ENCODE assay signal across 9 cellular contexts in genomic region chr19:46748325-46749109, GRCh38. TPM values are rescaled to one million over a fixed set of nuclear protein-coding genes. Genes with fewer than 3 reads are reported as not detected.
A peak's percentile ranks its signal among the peaks of the same experiment; 100 is the strongest.
DNase-seq lines count a peak whose midpoint lies in the region; ATAC-seq, FAIRE-seq and TF ChIP-seq lines count a peak whose summit lies in the region.
"Had no signal": no experiment of that assay in that cellular context is flagged by ENCODE, and none has a peak within 500 bp of the region (broad histone marks: within the 10 kb centered on the region; RNA-seq: fewer than 3 reads in every experiment).

No MANE protein-coding gene starts in this region.

- FAIRE-seq in GM12892 (lab: Jason Lieb, UNC), result peak; percentile 53
- FAIRE-seq: endometrium had no signal

- ATAC-seq in activated CD8-positive, alpha-beta T cell treated with anti-CD3 and anti-CD28 coated beads for 36 hours, result no peak
- ATAC-seq in thoracic aorta (ENCODE audit: insufficient number of reproducible peaks, low FRiP score, low read depth) (no peak), HG03432 (IDR thresholded peaks at IDR 0.05; ENCODE audit: unreplicated experiment) (no peak)

- peaks cover 15 to 23% of the 10 kb centered on the region in 2 donors for H3K4me1 ChIP-seq in thoracic aorta (ENCODE audit: control insufficient read depth in 1 of 2, low read depth in 2 of 2)

- no peaks in the 10 kb centered on the region for H3K9me3 Mint-ChIP-seq in activated CD8-positive, alpha-beta T cell treated with anti-CD3 and anti-CD28 coated beads for 36 hours
- no peaks in the 10 kb centered on the region for H3K9me3 Mint-ChIP-seq in nephron

- no peaks in the 10 kb centered on the region for H3K27me3 ChIP-seq in thoracic aorta (replicated peaks; ENCODE audit: insufficient read depth)

- H3K4me3 Mint-ChIP-seq in activated CD8-positive, alpha-beta T cell treated with anti-CD3 and anti-CD28 coated beads for 36 hours, result peak overlapping the region; percentile 7
- H3K4me3 Mint-ChIP-seq in nephron, result peak overlapping the region; percentile 85 to 87 (median 85)

- no peak for TF ChIP-seq POLR2A in GM12892 (IDR thresholded peaks at IDR 0.05; ENCODE audit: low read depth, low read length)

- POLR2A ChIA-PET in activated CD8-positive, alpha-beta T cell treated with anti-CD3 and anti-CD28 coated beads for 36 hours (lab: Charles Lee), result interaction anchor here (1.1 to 2.1 kb wide), 3 partner anchors 36 to 71 kb away, joined by 3 to 4 read pairs (median 3); no protein-coding TSS in a partner anchor

- no peak for DNase-seq in GM12892 (ENCODE audit: insufficient read length)
- peak; percentile 49 for DNase-seq in NCI-H460 (ENCODE audit: extremely low read depth, low read depth)
- peak; percentile 88 for DNase-seq in activated CD8-positive, alpha-beta T cell treated with anti-CD3 and anti-CD28 coated beads for 36 hours
- peak; percentile 61 for DNase-seq in effector CD8-positive, alpha-beta T cell (lab: John Stamatoyannopoulos, UW)
- DNase-seq in thoracic aorta (ENCODE audit: low spot score), result no peak
- DNase-seq in NCI-H1105 (lab: John Stamatoyannopoulos, UW), result no peak

- intact Hi-C loops in activated CD8-positive, alpha-beta T cell treated with anti-CD3 and anti-CD28 coated beads for 36 hours (cut with micrococcal nuclease), result no loop called here

- no peak overlapping the region for H3K27ac ChIP-seq in thoracic aorta

- peak; percentile 83 for TF ChIP-seq CTCF in activated CD8-positive, alpha-beta T cell treated with anti-CD3 and anti-CD28 coated beads for 36 hours (IDR thresholded peaks at IDR 0.05)
- peak; percentile 48 to 57 (median 53) for TF ChIP-seq CTCF in nephron (IDR thresholded peaks at IDR 0.05; ENCODE audit: unreplicated experiment in 3 of 3)
- TF ChIP-seq CTCF in thoracic aorta (IDR thresholded peaks at IDR 0.05), result peak; percentile 67

- H3K36me3 Mint-ChIP-seq in activated CD8-positive, alpha-beta T cell treated with anti-CD3 and anti-CD28 coated beads for 36 hours (ENCODE audit: low read depth), result peaks cover 8% of the 10 kb centered on the region
- peaks cover 28% of the 10 kb centered on the region for H3K36me3 Mint-ChIP-seq in nephron (ENCODE audit: low read depth)

- H3K4me1 Mint-ChIP-seq in activated CD8-positive, alpha-beta T cell treated with anti-CD3 and anti-CD28 coated beads for 36 hours (ENCODE audit: low read depth), result peaks cover 30% of the 10 kb centered on the region
- peaks cover 20% of the 10 kb centered on the region for H3K4me1 Mint-ChIP-seq in nephron

- H3K36me3 ChIP-seq in thoracic aorta, result no peaks in the 10 kb centered on the region

- H3K27ac Mint-ChIP-seq in activated CD8-positive, alpha-beta T cell treated with anti-CD3 and anti-CD28 coated beads for 36 hours, result no peak overlapping the region
- H3K27ac Mint-ChIP-seq in nephron, result peak overlapping the region in 2 of 3 experiments; percentile 50 to 51

- H3K9me3 ChIP-seq in thoracic aorta, result no peaks in the 10 kb centered on the region

- H3K27me3 Mint-ChIP-seq in activated CD8-positive, alpha-beta T cell treated with anti-CD3 and anti-CD28 coated beads for 36 hours, result no peaks in the 10 kb centered on the region
- H3K27me3 Mint-ChIP-seq in nephron (ENCODE audit: low read depth), result no peaks in the 10 kb centered on the region

- no peak overlapping the region for H3K4me3 ChIP-seq in thoracic aorta

- CTCF ChIA-PET in activated CD8-positive, alpha-beta T cell treated with anti-CD3 and anti-CD28 coated beads for 36 hours (lab: Charles Lee), result interaction anchor here (0.8 to 11.0 kb wide), 21 partner anchors 9 to 221 kb away, joined by 3 to 147 read pairs (median 4); partner anchors contain the start of gene AP2S1

RNA-seq across cellular contexts. Expression of gene STRN4, which starts 2.3 kb away (rescaled TPM):
- 26.8 TPM for polyA plus RNA-seq in GM12892 (2012; ENCODE audit: missing spikeins)
- 59.2 and 73.9 TPM in 2 replicates for total RNA-seq in NCI-H460 (2014; rRNA removed; shearing (Covaris generic))
- polyA plus RNA-seq in NCI-H460 (2014; cell fraction: nucleus; rRNA removed), result 105 and 138 TPM in 2 replicates
- 10 to 100 TPM; 52.5 to 63.5 TPM for total RNA-seq in activated CD8-positive, alpha-beta T cell treated with anti-CD3 and anti-CD28 coated beads for 36 hours
- total RNA-seq in thoracic aorta, result 10 to 100 TPM; 60.9 to 66.7 TPM

RNA-seq across cellular contexts. Expression of gene FKRP, which starts 2.7 kb away (rescaled TPM):
- polyA plus RNA-seq in GM12892 (2012; ENCODE audit: missing spikeins), result 4.0 TPM
- 8.5 TPM in 2 replicates for total RNA-seq in NCI-H460 (2014; rRNA removed; shearing (Covaris generic))
- polyA plus RNA-seq in NCI-H460 (2014; cell fraction: nucleus; rRNA removed), result 25.6 and 32.3 TPM in 2 replicates
- 10 to 100 TPM in 1 of 2 experiments, 1 to 10 TPM in 1; 7.7 to 10.1 TPM for total RNA-seq in activated CD8-positive, alpha-beta T cell treated with anti-CD3 and anti-CD28 coated beads for 36 hours
- total RNA-seq in thoracic aorta, result 10 to 100 TPM; 20.6 to 99.2 TPM

RNA-seq across cellular contexts. Expression of gene PRKD2, which starts 31.6 kb away (rescaled TPM):
- 31.9 TPM for polyA plus RNA-seq in GM12892 (2012; ENCODE audit: missing spikeins)
- total RNA-seq in NCI-H460 (2014; rRNA removed; shearing (Covaris generic)), result 4.2 and 7.2 TPM in 2 replicates
- 4.8 and 5.8 TPM in 2 replicates for polyA plus RNA-seq in NCI-H460 (2014; cell fraction: nucleus; rRNA removed)
- 10 to 100 TPM; 81.1 to 86.0 TPM for total RNA-seq in activated CD8-positive, alpha-beta T cell treated with anti-CD3 and anti-CD28 coated beads for 36 hours
- 10 to 100 TPM; 21.4 to 53.6 TPM for total RNA-seq in thoracic aorta

RNA-seq across cellular contexts. Expression of gene SLC1A5, which starts 39.9 kb away (rescaled TPM):
- polyA plus RNA-seq in GM12892 (2012; ENCODE audit: missing spikeins), result 31.0 TPM
- 253 and 259 TPM in 2 replicates for total RNA-seq in NCI-H460 (2014; rRNA removed; shearing (Covaris generic))
- 180 and 206 TPM in 2 replicates for polyA plus RNA-seq in NCI-H460 (2014; cell fraction: nucleus; rRNA removed)
- total RNA-seq in activated CD8-positive, alpha-beta T cell treated with anti-CD3 and anti-CD28 coated beads for 36 hours, result 100 to 1,000 TPM; 235 TPM
- 10 to 100 TPM; 48.7 to 66.2 TPM for total RNA-seq in thoracic aorta

Comparison
In these comparisons a context has a peak if more than half of its experiments do, and no peak if none do; other contexts are left out.
1. DNase-seq: peak in NCI-H460 (single experiment), activated CD8-positive, alpha-beta T cell treated with anti-CD3 and anti-CD28 coated beads for 36 hours (single experiment) and effector CD8-positive, alpha-beta T cell (single experiment); none in GM12892 (single experiment), thoracic aorta (single experiment) and NCI-H1105 (single experiment).
2. Peak in every context shown above with its lines, with median percentiles within 50 percentile points of each other: CTCF ChIP-seq.